ENCODE assay signal across 1 cellular context in genomic region chr19:46692918-46693722, GRCh38.
TF ChIP-seq lines count a peak whose summit lies in the region.

No MANE protein-coding gene starts in this region.

TF ChIP-seq in SK-N-SH, 30 proteins besides CTCF, POLR2A, EP300 and RAD21 (continued from another document):
- 0 out of 2 replicates have a peak, but pooled peaks have one; percentile 45 for TF ChIP-seq REST (IDR thresholded peaks at IDR 0.05; ENCODE audit: low read depth, low read length)
